ENCODE assay signal across 2 cellular contexts in the genomic region with DNA sequence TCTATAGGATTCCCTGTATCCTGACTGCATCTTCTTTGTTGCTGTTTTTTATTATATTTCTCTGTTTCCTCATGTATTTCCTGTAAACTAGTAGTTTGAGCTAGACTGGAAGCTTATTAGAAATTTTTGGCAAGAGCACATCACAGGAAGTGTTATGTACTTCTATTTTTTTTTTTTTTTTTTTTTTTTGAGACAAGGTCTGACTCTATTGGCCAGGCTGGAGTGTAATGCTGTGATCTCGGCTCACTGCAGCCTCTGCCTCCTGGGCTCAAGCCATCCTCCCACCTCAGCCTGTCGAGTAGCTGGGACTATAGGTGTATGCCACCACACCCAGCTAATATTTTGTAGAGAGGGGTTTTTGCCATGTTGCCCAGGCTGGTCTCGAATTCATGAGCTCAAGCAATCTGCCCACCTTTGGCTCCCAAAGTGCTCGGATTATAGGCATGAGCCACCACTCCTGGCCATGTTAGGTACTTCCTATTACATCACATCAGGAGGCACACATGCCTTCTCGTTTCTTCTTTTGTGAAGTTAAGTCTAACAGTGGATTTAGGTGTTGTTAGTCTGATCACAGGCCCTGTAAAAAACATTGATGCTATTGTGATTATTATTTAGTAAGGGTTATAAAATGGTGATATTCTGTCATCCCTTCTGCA.
TF ChIP-seq lines count a peak whose summit lies in the region.

No MANE protein-coding gene starts in this region.

TF ChIP-seq in SK-N-SH treated with all-trans-retinoic acid at 6 μM for 48 hours, 23 proteins besides CTCF, POLR2A, EP300 and RAD21 (continued from another document):
- TF ChIP-seq ZFP30 (CRISPR knock-in tag; IDR thresholded peaks at IDR 0.05) (no peak), TOX (CRISPR knock-in tag; IDR thresholded peaks at IDR 0.05; ENCODE audit: borderline replicate concordance) (no peak), GLIS3 (CRISPR knock-in tag; IDR thresholded peaks at IDR 0.05) (no peak), CSDC2 (CRISPR knock-in tag; IDR thresholded peaks at IDR 0.05) (no peak), OSR1 (CRISPR knock-in tag; IDR thresholded peaks at IDR 0.05) (no peak), ARNTL (CRISPR knock-in tag; IDR thresholded peaks at IDR 0.05; ENCODE audit: borderline replicate concordance, low read depth) (no peak), PPARA (CRISPR knock-in tag; IDR thresholded peaks at IDR 0.05; ENCODE audit: borderline replicate concordance) (no peak), ZNF70 (CRISPR knock-in tag; IDR thresholded peaks at IDR 0.05) (no peak), BACH2 (CRISPR knock-in tag; IDR thresholded peaks at IDR 0.05; ENCODE audit: borderline replicate concordance) (no peak), ESRRG (CRISPR knock-in tag; IDR thresholded peaks at IDR 0.05) (no peak), ZFP3 (CRISPR knock-in tag; IDR thresholded peaks at IDR 0.05) (no peak), ZC3H10 (CRISPR knock-in tag; IDR thresholded peaks at IDR 0.05) (no peak), TCF4 (CRISPR knock-in tag; IDR thresholded peaks at IDR 0.05; ENCODE audit: borderline replicate concordance) (no peak), ZNF8 (CRISPR knock-in tag; IDR thresholded peaks at IDR 0.05) (no peak)
- TF ChIP-seq, protein P1, sequence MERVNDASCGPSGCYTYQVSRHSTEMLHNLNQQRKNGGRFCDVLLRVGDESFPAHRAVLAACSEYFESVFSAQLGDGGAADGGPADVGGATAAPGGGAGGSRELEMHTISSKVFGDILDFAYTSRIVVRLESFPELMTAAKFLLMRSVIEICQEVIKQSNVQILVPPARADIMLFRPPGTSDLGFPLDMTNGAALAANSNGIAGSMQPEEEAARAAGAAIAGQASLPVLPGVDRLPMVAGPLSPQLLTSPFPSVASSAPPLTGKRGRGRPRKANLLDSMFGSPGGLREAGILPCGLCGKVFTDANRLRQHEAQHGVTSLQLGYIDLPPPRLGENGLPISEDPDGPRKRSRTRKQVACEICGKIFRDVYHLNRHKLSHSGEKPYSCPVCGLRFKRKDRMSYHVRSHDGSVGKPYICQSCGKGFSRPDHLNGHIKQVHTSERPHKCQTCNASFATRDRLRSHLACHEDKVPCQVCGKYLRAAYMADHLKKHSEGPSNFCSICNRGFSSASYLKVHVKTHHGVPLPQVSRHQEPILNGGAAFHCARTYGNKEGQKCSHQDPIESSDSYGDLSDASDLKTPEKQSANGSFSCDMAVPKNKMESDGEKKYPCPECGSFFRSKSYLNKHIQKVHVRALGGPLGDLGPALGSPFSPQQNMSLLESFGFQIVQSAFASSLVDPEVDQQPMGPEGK (CRISPR knock-in tag; IDR thresholded peaks at IDR 0.05; ENCODE audit: borderline replicate concordance), result no peak
- TF ChIP-seq, protein P2, sequence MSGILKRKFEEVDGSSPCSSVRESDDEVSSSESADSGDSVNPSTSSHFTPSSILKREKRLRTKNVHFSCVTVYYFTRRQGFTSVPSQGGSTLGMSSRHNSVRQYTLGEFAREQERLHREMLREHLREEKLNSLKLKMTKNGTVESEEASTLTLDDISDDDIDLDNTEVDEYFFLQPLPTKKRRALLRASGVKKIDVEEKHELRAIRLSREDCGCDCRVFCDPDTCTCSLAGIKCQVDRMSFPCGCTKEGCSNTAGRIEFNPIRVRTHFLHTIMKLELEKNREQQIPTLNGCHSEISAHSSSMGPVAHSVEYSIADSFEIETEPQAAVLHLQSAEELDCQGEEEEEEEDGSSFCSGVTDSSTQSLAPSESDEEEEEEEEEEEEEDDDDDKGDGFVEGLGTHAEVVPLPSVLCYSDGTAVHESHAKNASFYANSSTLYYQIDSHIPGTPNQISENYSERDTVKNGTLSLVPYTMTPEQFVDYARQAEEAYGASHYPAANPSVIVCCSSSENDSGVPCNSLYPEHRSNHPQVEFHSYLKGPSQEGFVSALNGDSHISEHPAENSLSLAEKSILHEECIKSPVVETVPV (CRISPR knock-in tag; IDR thresholded peaks at IDR 0.05), result no peak
- TF ChIP-seq, protein P3, sequence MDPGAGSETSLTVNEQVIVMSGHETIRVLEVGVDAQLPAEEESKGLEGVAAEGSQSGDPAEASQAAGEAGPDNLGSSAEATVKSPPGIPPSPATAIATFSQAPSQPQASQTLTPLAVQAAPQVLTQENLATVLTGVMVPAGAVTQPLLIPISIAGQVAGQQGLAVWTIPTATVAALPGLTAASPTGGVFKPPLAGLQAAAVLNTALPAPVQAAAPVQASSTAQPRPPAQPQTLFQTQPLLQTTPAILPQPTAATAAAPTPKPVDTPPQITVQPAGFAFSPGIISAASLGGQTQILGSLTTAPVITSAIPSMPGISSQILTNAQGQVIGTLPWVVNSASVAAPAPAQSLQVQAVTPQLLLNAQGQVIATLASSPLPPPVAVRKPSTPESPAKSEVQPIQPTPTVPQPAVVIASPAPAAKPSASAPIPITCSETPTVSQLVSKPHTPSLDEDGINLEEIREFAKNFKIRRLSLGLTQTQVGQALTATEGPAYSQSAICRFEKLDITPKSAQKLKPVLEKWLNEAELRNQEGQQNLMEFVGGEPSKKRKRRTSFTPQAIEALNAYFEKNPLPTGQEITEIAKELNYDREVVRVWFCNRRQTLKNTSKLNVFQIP (CRISPR knock-in tag; IDR thresholded peaks at IDR 0.05; ENCODE audit: borderline replicate concordance, low read depth), result no peak
- TF ChIP-seq, protein P4, sequence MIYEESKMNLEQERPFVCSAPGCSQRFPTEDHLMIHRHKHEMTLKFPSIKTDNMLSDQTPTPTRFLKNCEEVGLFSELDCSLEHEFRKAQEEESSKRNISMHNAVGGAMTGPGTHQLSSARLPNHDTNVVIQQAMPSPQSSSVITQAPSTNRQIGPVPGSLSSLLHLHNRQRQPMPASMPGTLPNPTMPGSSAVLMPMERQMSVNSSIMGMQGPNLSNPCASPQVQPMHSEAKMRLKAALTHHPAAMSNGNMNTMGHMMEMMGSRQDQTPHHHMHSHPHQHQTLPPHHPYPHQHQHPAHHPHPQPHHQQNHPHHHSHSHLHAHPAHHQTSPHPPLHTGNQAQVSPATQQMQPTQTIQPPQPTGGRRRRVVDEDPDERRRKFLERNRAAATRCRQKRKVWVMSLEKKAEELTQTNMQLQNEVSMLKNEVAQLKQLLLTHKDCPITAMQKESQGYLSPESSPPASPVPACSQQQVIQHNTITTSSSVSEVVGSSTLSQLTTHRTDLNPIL (CRISPR knock-in tag; IDR thresholded peaks at IDR 0.05; ENCODE audit: low read depth), result no peak

TF ChIP-seq in SK-N-SH, 30 proteins besides CTCF, POLR2A, EP300 and RAD21 (continued from another document):
- no peak for TF ChIP-seq ELF1 (IDR thresholded peaks at IDR 0.05)
- no peak for TF ChIP-seq RCOR1 (IDR thresholded peaks at IDR 0.05; ENCODE audit: low read length)
- TF ChIP-seq, protein P5, sequence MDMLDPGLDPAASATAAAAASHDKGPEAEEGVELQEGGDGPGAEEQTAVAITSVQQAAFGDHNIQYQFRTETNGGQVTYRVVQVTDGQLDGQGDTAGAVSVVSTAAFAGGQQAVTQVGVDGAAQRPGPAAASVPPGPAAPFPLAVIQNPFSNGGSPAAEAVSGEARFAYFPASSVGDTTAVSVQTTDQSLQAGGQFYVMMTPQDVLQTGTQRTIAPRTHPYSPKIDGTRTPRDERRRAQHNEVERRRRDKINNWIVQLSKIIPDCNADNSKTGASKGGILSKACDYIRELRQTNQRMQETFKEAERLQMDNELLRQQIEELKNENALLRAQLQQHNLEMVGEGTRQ (IDR thresholded peaks at IDR 0.05; ENCODE audit: borderline replicate concordance, low read depth, low read length), result no peak
- no peak for TF ChIP-seq CHD2 (IDR thresholded peaks at IDR 0.05; ENCODE audit: low read length, partially characterized antibody)
- TF ChIP-seq, protein P6, sequence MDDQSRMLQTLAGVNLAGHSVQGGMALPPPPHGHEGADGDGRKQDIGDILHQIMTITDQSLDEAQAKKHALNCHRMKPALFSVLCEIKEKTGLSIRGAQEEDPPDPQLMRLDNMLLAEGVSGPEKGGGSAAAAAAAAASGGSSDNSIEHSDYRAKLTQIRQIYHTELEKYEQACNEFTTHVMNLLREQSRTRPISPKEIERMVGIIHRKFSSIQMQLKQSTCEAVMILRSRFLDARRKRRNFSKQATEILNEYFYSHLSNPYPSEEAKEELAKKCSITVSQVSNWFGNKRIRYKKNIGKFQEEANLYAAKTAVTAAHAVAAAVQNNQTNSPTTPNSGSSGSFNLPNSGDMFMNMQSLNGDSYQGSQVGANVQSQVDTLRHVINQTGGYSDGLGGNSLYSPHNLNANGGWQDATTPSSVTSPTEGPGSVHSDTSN (IDR thresholded peaks at IDR 0.05), result no peak
- no peak for TF ChIP-seq JUND (IDR thresholded peaks at IDR 0.05)
- TF ChIP-seq, protein P7, sequence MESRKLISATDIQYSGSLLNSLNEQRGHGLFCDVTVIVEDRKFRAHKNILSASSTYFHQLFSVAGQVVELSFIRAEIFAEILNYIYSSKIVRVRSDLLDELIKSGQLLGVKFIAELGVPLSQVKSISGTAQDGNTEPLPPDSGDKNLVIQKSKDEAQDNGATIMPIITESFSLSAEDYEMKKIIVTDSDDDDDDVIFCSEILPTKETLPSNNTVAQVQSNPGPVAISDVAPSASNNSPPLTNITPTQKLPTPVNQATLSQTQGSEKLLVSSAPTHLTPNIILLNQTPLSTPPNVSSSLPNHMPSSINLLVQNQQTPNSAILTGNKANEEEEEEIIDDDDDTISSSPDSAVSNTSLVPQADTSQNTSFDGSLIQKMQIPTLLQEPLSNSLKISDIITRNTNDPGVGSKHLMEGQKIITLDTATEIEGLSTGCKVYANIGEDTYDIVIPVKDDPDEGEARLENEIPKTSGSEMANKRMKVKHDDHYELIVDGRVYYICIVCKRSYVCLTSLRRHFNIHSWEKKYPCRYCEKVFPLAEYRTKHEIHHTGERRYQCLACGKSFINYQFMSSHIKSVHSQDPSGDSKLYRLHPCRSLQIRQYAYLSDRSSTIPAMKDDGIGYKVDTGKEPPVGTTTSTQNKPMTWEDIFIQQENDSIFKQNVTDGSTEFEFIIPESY (IDR thresholded peaks at IDR 0.05; ENCODE audit: borderline replicate concordance, low read depth), result no peak
- no peak for TF ChIP-seq YY1 (IDR thresholded peaks at IDR 0.05; ENCODE audit: low read depth)
- TF ChIP-seq, protein P8, sequence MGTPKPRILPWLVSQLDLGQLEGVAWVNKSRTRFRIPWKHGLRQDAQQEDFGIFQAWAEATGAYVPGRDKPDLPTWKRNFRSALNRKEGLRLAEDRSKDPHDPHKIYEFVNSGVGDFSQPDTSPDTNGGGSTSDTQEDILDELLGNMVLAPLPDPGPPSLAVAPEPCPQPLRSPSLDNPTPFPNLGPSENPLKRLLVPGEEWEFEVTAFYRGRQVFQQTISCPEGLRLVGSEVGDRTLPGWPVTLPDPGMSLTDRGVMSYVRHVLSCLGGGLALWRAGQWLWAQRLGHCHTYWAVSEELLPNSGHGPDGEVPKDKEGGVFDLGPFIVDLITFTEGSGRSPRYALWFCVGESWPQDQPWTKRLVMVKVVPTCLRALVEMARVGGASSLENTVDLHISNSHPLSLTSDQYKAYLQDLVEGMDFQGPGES (IDR thresholded peaks at IDR 0.05; ENCODE audit: low read depth, low read length), result no peak
- TF ChIP-seq FOXM1 (IDR thresholded peaks at IDR 0.05; ENCODE audit: low read depth), result no peak
- TF ChIP-seq FOSL2 (IDR thresholded peaks at IDR 0.05; ENCODE audit: borderline replicate concordance, low read depth), result no peak
- no peak for TF ChIP-seq MEF2A (IDR thresholded peaks at IDR 0.05; ENCODE audit: borderline replicate concordance, low read depth)
- TF ChIP-seq RFX5 (IDR thresholded peaks at IDR 0.05; ENCODE audit: low read length), result no peak
- no peak for TF ChIP-seq EZH2phosphoT487 (IDR thresholded peaks at IDR 0.05; ENCODE audit: borderline replicate concordance, low read depth)
- TF ChIP-seq GATA2 (CRISPR knock-in tag; IDR thresholded peaks at IDR 0.05), result no peak
